1 cellular context compared by ENCODE assay signal in the genomic region with DNA sequence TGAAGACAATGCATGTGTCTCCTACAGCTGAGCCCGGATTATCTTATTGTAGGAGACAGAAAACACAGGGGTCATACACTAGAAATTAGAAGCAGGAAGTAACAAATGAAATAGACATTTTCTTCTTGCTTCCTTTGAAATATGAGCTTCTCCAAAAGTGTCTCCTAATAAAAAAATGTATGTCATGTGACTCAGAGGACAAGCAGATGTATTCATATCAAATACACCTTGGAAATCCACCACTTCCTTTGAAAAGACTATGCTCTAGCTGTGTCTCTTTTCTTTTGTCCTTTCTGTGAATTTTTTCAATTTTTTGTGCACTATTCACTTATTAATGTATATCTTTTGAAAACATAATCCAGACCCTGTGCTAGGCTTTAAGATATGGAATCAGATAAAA.
TF ChIP-seq lines count a peak whose summit lies in the region.

No MANE protein-coding gene starts in this region.

TF ChIP-seq in K562, 482 proteins besides CTCF, POLR2A, EP300 and RAD21:
- TF ChIP-seq, protein P1, sequence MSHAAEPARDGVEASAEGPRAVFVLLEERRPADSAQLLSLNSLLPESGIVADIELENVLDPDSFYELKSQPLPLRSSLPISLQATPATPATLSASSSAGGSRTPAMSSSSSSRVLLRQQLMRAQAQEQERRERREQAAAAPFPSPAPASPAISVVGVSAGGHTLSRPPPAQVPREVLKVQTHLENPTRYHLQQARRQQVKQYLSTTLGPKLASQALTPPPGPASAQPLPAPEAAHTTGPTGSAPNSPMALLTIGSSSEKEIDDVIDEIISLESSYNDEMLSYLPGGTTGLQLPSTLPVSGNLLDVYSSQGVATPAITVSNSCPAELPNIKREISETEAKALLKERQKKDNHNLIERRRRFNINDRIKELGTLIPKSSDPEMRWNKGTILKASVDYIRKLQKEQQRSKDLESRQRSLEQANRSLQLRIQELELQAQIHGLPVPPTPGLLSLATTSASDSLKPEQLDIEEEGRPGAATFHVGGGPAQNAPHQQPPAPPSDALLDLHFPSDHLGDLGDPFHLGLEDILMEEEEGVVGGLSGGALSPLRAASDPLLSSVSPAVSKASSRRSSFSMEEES (CRISPR knock-in tag; IDR thresholded peaks at IDR 0.05): peak; percentile 44
- TF ChIP-seq, protein P2, sequence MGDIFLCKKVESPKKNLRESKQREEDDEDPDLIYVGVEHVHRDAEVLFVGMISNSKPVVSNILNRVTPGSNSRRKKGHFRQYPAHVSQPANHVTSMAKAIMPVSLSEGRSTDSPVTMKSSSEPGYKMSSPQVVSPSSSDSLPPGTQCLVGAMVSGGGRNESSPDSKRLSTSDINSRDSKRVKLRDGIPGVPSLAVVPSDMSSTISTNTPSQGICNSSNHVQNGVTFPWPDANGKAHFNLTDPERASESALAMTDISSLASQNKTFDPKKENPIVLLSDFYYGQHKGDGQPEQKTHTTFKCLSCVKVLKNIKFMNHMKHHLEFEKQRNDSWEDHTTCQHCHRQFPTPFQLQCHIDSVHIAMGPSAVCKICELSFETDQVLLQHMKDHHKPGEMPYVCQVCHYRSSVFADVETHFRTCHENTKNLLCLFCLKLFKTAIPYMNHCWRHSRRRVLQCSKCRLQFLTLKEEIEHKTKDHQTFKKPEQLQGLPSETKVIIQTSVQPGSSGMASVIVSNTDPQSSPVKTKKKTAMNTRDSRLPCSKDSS (IDR thresholded peaks at IDR 0.05; ENCODE audit: low read depth, partially characterized antibody): no peak
